Comparison of ENCODE assay signal across 12 cellular contexts in the genomic region with DNA sequence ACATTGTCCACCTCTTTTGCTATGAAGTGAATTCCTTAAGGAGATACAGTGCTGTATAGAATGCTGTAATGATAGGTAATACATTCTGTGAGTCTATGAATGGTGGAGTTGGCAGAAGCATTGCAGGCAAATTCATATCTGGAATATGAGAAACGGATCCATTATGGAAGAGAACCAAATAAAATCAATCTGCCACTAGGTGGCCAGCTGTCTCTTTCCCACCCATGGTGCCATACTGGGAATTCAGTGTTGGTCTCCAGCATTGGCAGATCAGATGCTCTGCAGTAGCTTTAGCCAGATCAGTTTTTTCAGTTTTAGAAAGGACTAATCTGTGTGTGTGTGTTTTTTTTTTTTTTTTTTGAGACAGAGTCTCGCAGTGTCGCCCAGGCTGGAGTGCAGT. TPM values are rescaled to one million over a fixed set of nuclear protein-coding genes. Genes with fewer than 3 reads are reported as not detected.
DNase-seq lines count a peak whose midpoint lies in the region; ATAC-seq and TF ChIP-seq lines count a peak whose summit lies in the region.
"Had no signal": no experiment of that assay in that cellular context is flagged by ENCODE, and none has a peak within 500 bp of the region (broad histone marks: within the 10 kb centered on the region; RNA-seq: fewer than 3 reads in every experiment).

No MANE protein-coding gene starts in this region.

- H3K4me3 ChIP-seq in left ventricle myocardium inferior (no peak overlapping the region), heart right ventricle (no peak overlapping the region), uterus (no peak overlapping the region)
- H3K4me3 ChIP-seq: MG63, sigmoid colon had no signal

- H3K4me3 Mint-ChIP-seq in endothelial cell (ENCODE audit: unreplicated experiment), result no peak overlapping the region
- H3K4me3 Mint-ChIP-seq: activated T-cell treated with anti-CD3 and anti-CD28 coated beads, Interleukin-2, amount 50 U/mL, for 4 hours; T-helper 17 cell had no signal

- no peaks in the 10 kb centered on the region for H3K27me3 ChIP-seq in left ventricle myocardium inferior (ENCODE audit: low read depth)
- no peaks in the 10 kb centered on the region for H3K27me3 ChIP-seq in heart right ventricle
- no peaks in the 10 kb centered on the region for H3K27me3 ChIP-seq in uterus
- H3K27me3 ChIP-seq: MG63, sigmoid colon had no signal

- H3K4me1 ChIP-seq in left ventricle myocardium inferior (peaks cover 36% of the 10 kb centered on the region), heart right ventricle (peaks cover 0 to 60% (median 21%) of the 10 kb centered on the region in 9 donors), uterus (no peaks in the 10 kb centered on the region)

- no peak overlapping the region for H3K27ac ChIP-seq in left ventricle myocardium inferior (replicated peaks)
- H3K27ac ChIP-seq in heart right ventricle, result no peak overlapping the region
- no peak overlapping the region for H3K27ac ChIP-seq in uterus
- H3K27ac ChIP-seq: sigmoid colon had no signal

- H3K36me3 Mint-ChIP-seq in endothelial cell (ENCODE audit: low read depth, unreplicated experiment), result no peaks in the 10 kb centered on the region

- H3K27ac Mint-ChIP-seq in endothelial cell (ENCODE audit: unreplicated experiment), result no peak overlapping the region
- H3K27ac Mint-ChIP-seq: T-helper 17 cell had no signal

- TF ChIP-seq CTCF in left ventricle myocardium inferior (IDR thresholded peaks at IDR 0.05; ENCODE audit: borderline replicate concordance) (peak; percentile 18), heart right ventricle (IDR thresholded peaks at IDR 0.05) (peak in 2 of 9 donors; percentile 7 to 12), endothelial cell (IDR thresholded peaks at IDR 0.05; ENCODE audit: unreplicated experiment) (peak; percentile 56), uterus (IDR thresholded peaks at IDR 0.05) (no peak)

- 93 to 97% methylated on average over 3 of the region's 3 CpGs for WGBS in heart right ventricle, 2 donors

- H3K9me3 ChIP-seq in left ventricle myocardium inferior (replicated peaks) (no peaks in the 10 kb centered on the region), heart right ventricle (no peaks in the 10 kb centered on the region), uterus (no peaks in the 10 kb centered on the region)
- H3K9me3 ChIP-seq: MG63, sigmoid colon had no signal

- DNase-seq in left ventricle myocardium inferior (no peak), heart right ventricle (no peak), NCI-H69 (lab: John Stamatoyannopoulos, UW) (peak; percentile 42), endothelial cell (ENCODE audit: low spot score) (no peak), SKM-1 treated with dmso at 0.1 percent for 144 hours (lab: John Stamatoyannopoulos, UW; ENCODE audit: unreplicated experiment) (no peak), uterus (no peak), NCI-H2107 (lab: John Stamatoyannopoulos, UW) (no peak), NCI-H2029 treated with DMSO at 0.1 percent for 48 hours (lab: John Stamatoyannopoulos, UW) (no peak)
- DNase-seq: activated T-cell treated with anti-CD3 and anti-CD28 coated beads, Interleukin-2, amount 50 U/mL, for 4 hours; MG63; sigmoid colon; T-helper 17 cell had no signal

- peaks cover 1% of the 10 kb centered on the region for H3K27me3 Mint-ChIP-seq in endothelial cell (ENCODE audit: unreplicated experiment)
- H3K27me3 Mint-ChIP-seq: T-helper 17 cell had no signal

- peaks cover 4% of the 10 kb centered on the region for H3K36me3 ChIP-seq in left ventricle myocardium inferior
- peaks cover 0 to 6% (median under 1%) of the 10 kb centered on the region in 9 donors for H3K36me3 ChIP-seq in heart right ventricle
- no peaks in the 10 kb centered on the region for H3K36me3 ChIP-seq in uterus
- H3K36me3 ChIP-seq: sigmoid colon had no signal

- no peak for ATAC-seq in heart right ventricle
- ATAC-seq: activated T-cell treated with anti-CD3 and anti-CD28 coated beads, Interleukin-2, amount 50 U/mL, for 4 hours; T-helper 17 cell had no signal

- H3K4me1 Mint-ChIP-seq in endothelial cell (ENCODE audit: unreplicated experiment), result peaks cover 38% of the 10 kb centered on the region

- H3K9me3 Mint-ChIP-seq in endothelial cell (ENCODE audit: unreplicated experiment), result no peaks in the 10 kb centered on the region
- H3K9me3 Mint-ChIP-seq: activated T-cell treated with anti-CD3 and anti-CD28 coated beads, Interleukin-2, amount 50 U/mL, for 4 hours had no signal

- intact Hi-C loops in left ventricle myocardium inferior (cut with micrococcal nuclease), result no loop called here
- intact Hi-C loops in heart right ventricle (cut with DNase I), result no loop called here
- intact Hi-C loops in uterus (cut with DNase I; ENCODE audit: low total_unique reads), result no loop called here

- no peak for TF ChIP-seq POLR2A in uterus (IDR thresholded peaks at IDR 0.05)

RNA-seq across cellular contexts. Expression of a gene that starts 27.6 kb away (rescaled TPM):
- 31.5 TPM for total RNA-seq in left ventricle myocardium inferior
- 10 to 100 TPM; 27.5 to 40.9 (median 31.7) TPM for total RNA-seq in heart right ventricle
- 10 to 100 TPM in 1 of 2 donors, 1 to 10 TPM in 1; 9.3 to 18.3 TPM for polyA plus RNA-seq in heart right ventricle
- total RNA-seq in endothelial cell (ENCODE audit: unreplicated experiment), result 50.3 TPM
- 10 to 100 TPM; 16.9 to 67.6 (median 53.5) TPM for total RNA-seq in uterus

Comparison
In these comparisons a context has a peak if more than half of its experiments do, and no peak if none do; other contexts are left out.
1. CTCF ChIP-seq: peak in left ventricle myocardium inferior (single experiment) and endothelial cell (single experiment); none in uterus (0 of 4).